ENCODE assay signal across 22 cellular contexts in the genomic region with DNA sequence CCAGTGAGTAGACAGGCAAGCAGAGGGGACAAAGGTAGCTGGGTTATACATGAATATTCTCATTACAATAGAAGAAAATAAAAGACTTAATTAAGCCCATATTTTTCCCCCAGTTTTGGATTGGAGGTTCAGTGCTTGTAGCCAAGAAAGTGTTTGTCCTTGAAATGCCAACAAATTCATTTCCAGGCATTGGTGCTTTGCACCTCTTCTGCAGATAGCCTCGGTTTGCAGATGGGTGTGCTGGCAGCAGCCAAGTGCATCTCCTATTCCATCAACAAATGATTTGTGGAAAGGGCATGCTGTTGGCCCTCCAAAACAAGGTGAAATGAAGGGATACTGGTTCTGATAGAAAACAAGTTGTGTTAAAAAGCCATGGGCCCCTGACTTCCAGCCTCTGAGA.
"Had no signal": no experiment of that assay in that cellular context is flagged by ENCODE, and none has a peak within 500 bp of the region (broad histone marks: within the 10 kb centered on the region; RNA-seq: fewer than 3 reads in every experiment).

No MANE protein-coding gene starts in this region.

- H3K27ac Mint-ChIP-seq: mesothelial cell of epicardium; naive thymus-derived CD4-positive, alpha-beta T cell; natural killer cell treated with Interleukin-12 subunit alpha and Interleukin-12 subunit beta and Interleukin-15 and Interleukin-18, amount 100 ng/mL, for 72 hours; stimulated activated naive B cell treated with anti-CD40 and anti-IgM and Interleukin-4, amounts not matched to agents 10 μg/mL and 1 μg/mL and 100 μg/mL, for 72 hours had no signal

- H3K4me1 Mint-ChIP-seq: stimulated activated naive B cell treated with anti-CD40 and anti-IgM and Interleukin-4, amounts not matched to agents 10 μg/mL and 1 μg/mL and 100 μg/mL, for 72 hours had no signal

- H3K4me3 Mint-ChIP-seq: mesothelial cell of epicardium; naive thymus-derived CD4-positive, alpha-beta T cell; natural killer cell treated with Interleukin-12 subunit alpha and Interleukin-12 subunit beta and Interleukin-15 and Interleukin-18, amount 100 ng/mL, for 72 hours; stimulated activated naive B cell treated with anti-CD40 and anti-IgM and Interleukin-4, amounts not matched to agents 10 μg/mL and 1 μg/mL and 100 μg/mL, for 72 hours had no signal

- DNase-seq: hippocampal formation; left cardiac atrium; lower lobe of right lung; mammary epithelial cell; naive thymus-derived CD4-positive, alpha-beta T cell; ovary; stimulated activated CD4-positive, alpha-beta T cell treated with anti-CD3 and anti-CD28 coated beads, Interleukin-12 subunit alpha, Interleukin-12 subunit beta, amount 100 ng/mL, for 4 hours; stimulated activated CD4-positive, alpha-beta T cell treated with anti-CD3 and anti-CD28 coated beads, Interleukin-15, amount 100 ng/mL, for 24 hours; stimulated activated CD4-positive, alpha-beta T cell treated with anti-CD3 and anti-CD28 coated beads, Interleukin-2, amount 100 ng/mL, for 24 hours; stimulated activated CD4-positive, alpha-beta T cell treated with anti-CD3 and anti-CD28 coated beads, Interleukin-4, amount 100 ng/mL, for 1 hour; stimulated activated naive B cell treated with anti-CD40 and anti-IgM and Interleukin-4, amounts not matched to agents 10 μg/mL and 1 μg/mL and 100 μg/mL, for 72 hours; stimulated activated naive CD8-positive, alpha-beta T cell treated with anti-CD3 and anti-CD28 coated beads, Interleukin-15, Interleukin-2, amounts not matched to agents 100 U/mL and 50 U/mL, for 24 hours; stomach; testis; thyroid gland; transverse colon had no signal

- H3K27me3 ChIP-seq: ovary, right atrium auricular region, stomach, testis, thyroid gland, transverse colon, upper lobe of left lung, vagina had no signal

- H3K9me3 ChIP-seq: lower lobe of right lung, ovary, right atrium auricular region, stomach, testis, thyroid gland, transverse colon, upper lobe of left lung, vagina had no signal

- H3K4me1 ChIP-seq: lower lobe of right lung, stomach, testis, thyroid gland, transverse colon, upper lobe of left lung, vagina had no signal

- H3K27ac ChIP-seq: lower lobe of right lung, ovary, right atrium auricular region, skin epidermis, stomach, testis, thyroid gland, transverse colon, upper lobe of left lung, vagina had no signal

- H3K36me3 Mint-ChIP-seq: mesothelial cell of epicardium; natural killer cell treated with Interleukin-12 subunit alpha and Interleukin-12 subunit beta and Interleukin-15 and Interleukin-18, amount 100 ng/mL, for 72 hours; stimulated activated naive B cell treated with anti-CD40 and anti-IgM and Interleukin-4, amounts not matched to agents 10 μg/mL and 1 μg/mL and 100 μg/mL, for 72 hours had no signal

- H3K9me3 Mint-ChIP-seq: mesothelial cell of epicardium had no signal
